ENCODE assay signal across 1 cellular context in the genomic region with DNA sequence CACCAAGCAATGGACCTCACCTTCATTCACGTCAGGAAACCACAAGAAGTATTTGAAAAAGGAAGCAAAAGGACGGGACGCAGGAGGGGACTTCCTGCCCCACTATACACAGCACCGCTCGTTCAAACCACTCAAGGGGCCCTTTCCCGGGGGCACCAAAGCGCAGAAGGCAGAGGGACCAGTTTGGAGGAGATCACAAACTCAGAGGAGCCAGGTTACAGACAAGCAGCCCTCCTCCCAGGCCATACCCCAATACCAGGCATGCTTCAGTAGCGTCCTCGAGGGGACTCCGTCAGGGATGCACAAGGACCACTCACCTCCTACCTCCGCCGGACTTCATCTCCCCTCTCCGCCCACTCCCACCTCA.
A peak's percentile ranks its signal among the peaks of the same experiment; 100 is the strongest.
TF ChIP-seq lines count a peak whose summit lies in the region.

No MANE protein-coding gene starts in this region.

TF ChIP-seq in GM12878, 131 proteins besides CTCF, POLR2A, EP300 and RAD21 (continued from another document):
- TF ChIP-seq KAT2A (conservative IDR thresholded peaks at IDR 0.05; ENCODE audit: control insufficient read depth, low read depth, low read length), result no peak
- 0 out of 2 replicates have a peak, but pooled peaks have one; percentile 42 for TF ChIP-seq BACH1 (IDR thresholded peaks at IDR 0.05; ENCODE audit: borderline replicate concordance)
- 0 out of 3 replicates have a peak, but pooled peaks have one; percentile 8 for TF ChIP-seq POU2F2 (IDR thresholded peaks at IDR 0.05; ENCODE audit: borderline replicate concordance, low read depth, low read length)
- TF ChIP-seq, protein P1, sequence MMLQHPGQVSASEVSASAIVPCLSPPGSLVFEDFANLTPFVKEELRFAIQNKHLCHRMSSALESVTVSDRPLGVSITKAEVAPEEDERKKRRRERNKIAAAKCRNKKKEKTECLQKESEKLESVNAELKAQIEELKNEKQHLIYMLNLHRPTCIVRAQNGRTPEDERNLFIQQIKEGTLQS (IDR thresholded peaks at IDR 0.05; ENCODE audit: borderline replicate concordance, extremely low read depth, low read depth, low read length), result no peak
- no peak; the same call in 1 of the 2 replicates for TF ChIP-seq IRF3 (IDR thresholded peaks at IDR 0.05)
- TF ChIP-seq TBL1XR1 (IDR thresholded peaks at IDR 0.05; ENCODE audit: low read depth, low read length), result no peak
- no peak for TF ChIP-seq CBFB (IDR thresholded peaks at IDR 0.05; ENCODE audit: low read depth)
- no peak for TF ChIP-seq PAX8 (IDR thresholded peaks at IDR 0.05)
- TF ChIP-seq POLR2AphosphoS5 (IDR thresholded peaks at IDR 0.05; ENCODE audit: low read length), result peak; percentile 91
- peak; percentile 37 for TF ChIP-seq SKIL (IDR thresholded peaks at IDR 0.05; ENCODE audit: low read depth, poor library complexity, severe bottlenecking)
- TF ChIP-seq SPI1 (IDR thresholded peaks at IDR 0.05; ENCODE audit: borderline replicate concordance, insufficient read depth, low read depth, low read length), result no peak
- TF ChIP-seq ETV6 (conservative IDR thresholded peaks at IDR 0.05 in 1 of 2, IDR thresholded peaks at IDR 0.05 in 1 of 2; ENCODE audit: borderline replicate concordance in 1 of 2, low read depth in 1 of 2), result 0 out of 4 replicates have a peak, but pooled peaks of 1 of the 2 experiments have one; percentile 22
- TF ChIP-seq NFIC (IDR thresholded peaks at IDR 0.05; ENCODE audit: low read depth, low read length), result no peak
- TF ChIP-seq JUNB (IDR thresholded peaks at IDR 0.05), result no peak
- peak; percentile 52; the same call in 1 of the 2 replicates for TF ChIP-seq CREM (IDR thresholded peaks at IDR 0.05; ENCODE audit: low read depth)
- TF ChIP-seq ZNF384 (IDR thresholded peaks at IDR 0.05; ENCODE audit: borderline replicate concordance, low read depth, low read length), result no peak
- TF ChIP-seq MTA3 (IDR thresholded peaks at IDR 0.05; ENCODE audit: borderline replicate concordance, low read length), result no peak
- no peak for TF ChIP-seq GABPA (IDR thresholded peaks at IDR 0.05; ENCODE audit: low read depth)
- TF ChIP-seq USF1 (IDR thresholded peaks at IDR 0.05; ENCODE audit: borderline replicate concordance, extremely low read length, insufficient read depth, low read depth, low read length), result no peak
- TF ChIP-seq ASH2L (IDR thresholded peaks at IDR 0.05; ENCODE audit: borderline replicate concordance, low read depth), result no peak
- TF ChIP-seq MEF2B (IDR thresholded peaks at IDR 0.05; ENCODE audit: partially characterized antibody, poor library complexity, severe bottlenecking), result peak; percentile 18
- TF ChIP-seq IKZF2 (IDR thresholded peaks at IDR 0.05), result peak in 1 of 2 experiments; percentile 32; a peak in 2 of 4 replicates
- no peak for TF ChIP-seq SUZ12 (IDR thresholded peaks at IDR 0.05; ENCODE audit: unreplicated experiment)
- no peak for TF ChIP-seq EGR1 (IDR thresholded peaks at IDR 0.05; ENCODE audit: borderline replicate concordance in 1 of 2, low read depth in 2 of 2, low read length in 2 of 2)
- 0 out of 2 replicates have a peak, but pooled peaks have one; percentile 87 for TF ChIP-seq NBN (IDR thresholded peaks at IDR 0.05)
- TF ChIP-seq EED (IDR thresholded peaks at IDR 0.05; ENCODE audit: low read depth), result peak; percentile 54
